8 cellular contexts compared by ENCODE assay signal in genomic region chr12:77064891-77065360, GRCh38. TPM values are rescaled to one million over a fixed set of nuclear protein-coding genes. Genes with fewer than 3 reads are reported as not detected.
DNase-seq lines count a peak whose midpoint lies in the region; ATAC-seq, FAIRE-seq and TF ChIP-seq lines count a peak whose summit lies in the region.

No MANE protein-coding gene starts in this region.

- H3K79me2 ChIP-seq in keratinocyte (ENCODE audit: control insufficient read depth, insufficient read depth, low read length), result peaks cover 32% of the 10 kb centered on the region

- peak; percentile 50 for DNase-seq in NCI-H345 (lab: John Stamatoyannopoulos, UW)
- no peak for DNase-seq in adipocyte (ENCODE audit: low read depth)
- no peak for DNase-seq in keratinocyte (ENCODE audit: low read depth, low spot score)
- peak; percentile 54 for DNase-seq in stimulated activated CD8-positive, alpha-beta memory T cell treated with anti-CD3 and anti-CD28 coated beads, Interleukin-4, amount 100 ng/mL, for 48 hours
- DNase-seq in kidney tubule cell (ENCODE audit: low spot score), result no peak
- DNase-seq in SW480 (ENCODE audit: low spot score), result no peak

- H3K9ac ChIP-seq in adipocyte (ENCODE audit: low read length), result peak overlapping the region; percentile 69
- peak overlapping the region; percentile 89 for H3K9ac ChIP-seq in keratinocyte (ENCODE audit: control insufficient read depth, extremely low read depth, insufficient read depth, low read length)

- H2AFZ ChIP-seq in keratinocyte (ENCODE audit: control insufficient read depth, low read length), result peak overlapping the region; percentile 68

- no peaks in the 10 kb centered on the region for H3K36me3 ChIP-seq in adipocyte (ENCODE audit: control insufficient read depth, insufficient read depth, low read length, severe bottlenecking)
- H3K36me3 ChIP-seq in keratinocyte (ENCODE audit: control insufficient read depth in 2 of 2, extremely low read depth in 1 of 2, insufficient read depth in 2 of 2, low read length in 2 of 2), result peaks cover 2 to 8% of the 10 kb centered on the region in 2 experiments

- H3K27me3 ChIP-seq in adipocyte (replicated peaks; ENCODE audit: control insufficient read depth, insufficient read depth, low read length) (no peaks in the 10 kb centered on the region), keratinocyte (ENCODE audit: control insufficient read depth, extremely low read depth, insufficient read depth, low read length) (no peaks in the 10 kb centered on the region)

- no peaks in the 10 kb centered on the region for H4K20me1 ChIP-seq in keratinocyte (ENCODE audit: control insufficient read depth, extremely low read depth, insufficient read depth, low read length)

- H3K9me1 ChIP-seq in keratinocyte (ENCODE audit: control insufficient read depth, extremely low read depth, insufficient read depth, low read length), result no peaks in the 10 kb centered on the region

- peak overlapping the region; percentile 88 for H3K4me3 ChIP-seq in adipocyte (ENCODE audit: low read length)
- H3K4me3 ChIP-seq in keratinocyte (ENCODE audit: control insufficient read depth in 2 of 3, extremely low read depth in 1 of 3, insufficient read depth in 2 of 3, low read depth in 1 of 3, low read length in 3 of 3), result peak overlapping the region; percentile 82 to 92 (median 84)

- peak; percentile 9 for ATAC-seq in GM18517 (IDR thresholded peaks at IDR 0.05; ENCODE audit: unreplicated experiment)
- peak; percentile 1 for ATAC-seq in HG02610 (IDR thresholded peaks at IDR 0.05; ENCODE audit: unreplicated experiment)

- peak overlapping the region; percentile 78 for H3K27ac ChIP-seq in keratinocyte (ENCODE audit: control insufficient read depth, insufficient read depth, low read length)

- H3K4me1 ChIP-seq in adipocyte (ENCODE audit: control insufficient read depth, insufficient read depth, low read length), result no peaks in the 10 kb centered on the region
- peaks cover 16% of the 10 kb centered on the region for H3K4me1 ChIP-seq in keratinocyte (ENCODE audit: control insufficient read depth, extremely low read depth, insufficient read depth, low read length)

- H3K9me3 ChIP-seq in adipocyte (ENCODE audit: control insufficient read depth, low read length) (no peaks in the 10 kb centered on the region), keratinocyte (ENCODE audit: control insufficient read depth, low read depth, low read length) (no peaks in the 10 kb centered on the region)

- H3K4me2 ChIP-seq in keratinocyte (ENCODE audit: control insufficient read depth, extremely low read depth, insufficient read depth, low read depth, low read length), result peak overlapping the region; percentile 82

- dilution Hi-C loops in keratinocyte (cut with MboI; ENCODE audit: extremely low pct_ligation_motif_present, low sequenced_read_pairs), result no loop called here

- no peak for TF ChIP-seq CTCF in keratinocyte (optimal IDR thresholded peaks at IDR 0.05 in 1 of 3, IDR thresholded peaks at IDR 0.05 in 1 of 3, conservative IDR thresholded peaks at IDR 0.05 in 1 of 3; ENCODE audit: extremely low read depth in 1 of 3, insufficient read depth in 2 of 3, low read length in 3 of 3)

- no peak for FAIRE-seq in keratinocyte (lab: Jason Lieb, UNC)

RNA-seq across cellular contexts. Expression of gene E2F7, which starts 0.4 kb away (rescaled TPM):
- 3.9 to 10.0 TPM (median 9.9 TPM) in 3 replicates for polyA plus RNA-seq in keratinocyte
- polyA plus RNA-seq in keratinocyte (2011; ENCODE audit: low read depth), result 3.0 TPM
- polyA plus RNA-seq in keratinocyte (2011; cell fraction: cytosol; rRNA removed), result 4.5 and 6.3 TPM in 2 replicates
- 11.3 and 12.7 TPM in 2 replicates for polyA plus RNA-seq in keratinocyte (2011; cell fraction: nucleus; rRNA removed)
- 2.9 and 6.4 TPM in 2 replicates for polyA plus RNA-seq in keratinocyte (2012; ENCODE audit: low replicate concordance)
- 4.3 to 10.5 TPM (median 8.0 TPM) in 3 replicates for polyA minus RNA-seq in keratinocyte
- 4.6 TPM for polyA minus RNA-seq in keratinocyte (2011; cell fraction: cytosol; rRNA and poly(A)+ RNA removed)
- polyA minus RNA-seq in keratinocyte (2011; cell fraction: nucleus; rRNA and poly(A)+ RNA removed), result 5.4 and 11.4 TPM in 2 replicates

Comparison
In these comparisons a context has a peak if more than half of its experiments do, and no peak if none do; other contexts are left out.
1. DNase-seq: peak in NCI-H345 (single experiment) and stimulated activated CD8-positive, alpha-beta memory T cell treated with anti-CD3 and anti-CD28 coated beads, Interleukin-4, amount 100 ng/mL, for 48 hours (single experiment); none in adipocyte (single experiment), keratinocyte (single experiment), kidney tubule cell (single experiment) and SW480 (single experiment).